1 cellular context compared by ENCODE assay signal in the genomic region with DNA sequence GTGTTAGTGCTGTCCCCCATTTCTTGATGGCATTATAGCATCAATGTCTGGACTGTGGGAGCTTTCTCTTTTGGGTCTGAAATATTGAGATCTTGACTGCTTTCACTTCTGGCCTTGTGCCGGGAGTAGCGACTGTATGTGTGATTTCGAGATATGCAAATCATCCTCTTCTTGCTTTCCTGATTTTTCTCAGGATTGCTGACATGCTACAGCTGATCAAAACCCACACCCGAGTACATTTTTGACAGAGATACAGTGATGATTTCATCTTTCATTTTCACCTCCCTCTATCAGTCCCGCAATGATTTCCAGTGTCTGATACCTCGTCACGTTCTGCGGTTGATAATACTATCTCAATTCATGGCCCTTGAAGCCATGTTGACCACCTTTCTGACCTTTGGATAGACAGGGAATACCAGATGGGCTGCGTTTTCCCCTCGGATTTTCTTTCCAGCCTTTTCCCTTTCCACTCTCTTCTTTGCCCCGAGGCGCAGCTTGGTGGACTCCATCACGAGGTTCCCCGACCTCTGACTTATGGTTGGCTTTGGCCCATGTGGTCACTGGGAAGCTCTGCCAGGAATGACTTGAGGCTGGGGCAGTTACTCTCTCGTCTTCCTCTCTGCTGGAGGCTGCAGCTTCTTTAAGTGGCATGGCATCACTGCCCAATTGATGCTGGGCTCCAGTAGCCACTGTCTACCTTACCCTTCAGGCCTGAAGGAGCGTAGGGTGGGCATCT.
TF ChIP-seq lines count a peak whose summit lies in the region.

No MANE protein-coding gene starts in this region.

TF ChIP-seq in GM12878, 131 proteins besides CTCF, POLR2A, EP300 and RAD21 (continued from another document and continues in another):
- TF ChIP-seq, protein P1, sequence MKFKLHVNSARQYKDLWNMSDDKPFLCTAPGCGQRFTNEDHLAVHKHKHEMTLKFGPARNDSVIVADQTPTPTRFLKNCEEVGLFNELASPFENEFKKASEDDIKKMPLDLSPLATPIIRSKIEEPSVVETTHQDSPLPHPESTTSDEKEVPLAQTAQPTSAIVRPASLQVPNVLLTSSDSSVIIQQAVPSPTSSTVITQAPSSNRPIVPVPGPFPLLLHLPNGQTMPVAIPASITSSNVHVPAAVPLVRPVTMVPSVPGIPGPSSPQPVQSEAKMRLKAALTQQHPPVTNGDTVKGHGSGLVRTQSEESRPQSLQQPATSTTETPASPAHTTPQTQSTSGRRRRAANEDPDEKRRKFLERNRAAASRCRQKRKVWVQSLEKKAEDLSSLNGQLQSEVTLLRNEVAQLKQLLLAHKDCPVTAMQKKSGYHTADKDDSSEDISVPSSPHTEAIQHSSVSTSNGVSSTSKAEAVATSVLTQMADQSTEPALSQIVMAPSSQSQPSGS (IDR thresholded peaks at IDR 0.05; ENCODE audit: low read length), result peak; percentile 79
- TF ChIP-seq NR2F1 (conservative IDR thresholded peaks at IDR 0.05), result no peak
- no peak for TF ChIP-seq POLR2AphosphoS2 (IDR thresholded peaks at IDR 0.05; ENCODE audit: low read depth, low read length)
- TF ChIP-seq CEBPB (IDR thresholded peaks at IDR 0.05; ENCODE audit: borderline replicate concordance in 1 of 2, low read depth in 2 of 2, low read length in 2 of 2), result no peak
- TF ChIP-seq CREM (IDR thresholded peaks at IDR 0.05; ENCODE audit: low read depth), result peak; percentile 55; the same call in 1 of the 2 replicates
- TF ChIP-seq, protein P2, sequence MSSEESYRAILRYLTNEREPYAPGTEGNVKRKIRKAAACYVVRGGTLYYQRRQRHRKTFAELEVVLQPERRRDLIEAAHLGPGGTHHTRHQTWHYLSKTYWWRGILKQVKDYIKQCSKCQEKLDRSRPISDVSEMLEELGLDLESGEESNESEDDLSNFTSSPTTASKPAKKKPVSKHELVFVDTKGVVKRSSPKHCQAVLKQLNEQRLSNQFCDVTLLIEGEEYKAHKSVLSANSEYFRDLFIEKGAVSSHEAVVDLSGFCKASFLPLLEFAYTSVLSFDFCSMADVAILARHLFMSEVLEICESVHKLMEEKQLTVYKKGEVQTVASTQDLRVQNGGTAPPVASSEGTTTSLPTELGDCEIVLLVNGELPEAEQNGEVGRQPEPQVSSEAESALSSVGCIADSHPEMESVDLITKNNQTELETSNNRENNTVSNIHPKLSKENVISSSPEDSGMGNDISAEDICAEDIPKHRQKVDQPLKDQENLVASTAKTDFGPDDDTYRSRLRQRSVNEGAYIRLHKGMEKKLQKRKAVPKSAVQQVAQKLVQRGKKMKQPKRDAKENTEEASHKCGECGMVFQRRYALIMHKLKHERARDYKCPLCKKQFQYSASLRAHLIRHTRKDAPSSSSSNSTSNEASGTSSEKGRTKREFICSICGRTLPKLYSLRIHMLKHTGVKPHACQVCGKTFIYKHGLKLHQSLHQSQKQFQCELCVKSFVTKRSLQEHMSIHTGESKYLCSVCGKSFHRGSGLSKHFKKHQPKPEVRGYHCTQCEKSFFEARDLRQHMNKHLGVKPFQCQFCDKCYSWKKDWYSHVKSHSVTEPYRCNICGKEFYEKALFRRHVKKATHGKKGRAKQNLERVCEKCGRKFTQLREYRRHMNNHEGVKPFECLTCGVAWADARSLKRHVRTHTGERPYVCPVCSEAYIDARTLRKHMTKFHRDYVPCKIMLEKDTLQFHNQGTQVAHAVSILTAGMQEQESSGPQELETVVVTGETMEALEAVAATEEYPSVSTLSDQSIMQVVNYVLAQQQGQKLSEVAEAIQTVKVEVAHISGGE (CRISPR knock-in tag; IDR thresholded peaks at IDR 0.05), result no peak
- no peak for TF ChIP-seq ZBTB4 (CRISPR knock-in tag; IDR thresholded peaks at IDR 0.05)
- TF ChIP-seq HDAC2 (IDR thresholded peaks at IDR 0.05), result no peak
- no peak for TF ChIP-seq E2F8 (IDR thresholded peaks at IDR 0.05; ENCODE audit: low read depth, partially characterized antibody)
- TF ChIP-seq PKNOX1 (IDR thresholded peaks at IDR 0.05), result no peak
- no peak for TF ChIP-seq YBX1 (IDR thresholded peaks at IDR 0.05)
- TF ChIP-seq, protein P3, sequence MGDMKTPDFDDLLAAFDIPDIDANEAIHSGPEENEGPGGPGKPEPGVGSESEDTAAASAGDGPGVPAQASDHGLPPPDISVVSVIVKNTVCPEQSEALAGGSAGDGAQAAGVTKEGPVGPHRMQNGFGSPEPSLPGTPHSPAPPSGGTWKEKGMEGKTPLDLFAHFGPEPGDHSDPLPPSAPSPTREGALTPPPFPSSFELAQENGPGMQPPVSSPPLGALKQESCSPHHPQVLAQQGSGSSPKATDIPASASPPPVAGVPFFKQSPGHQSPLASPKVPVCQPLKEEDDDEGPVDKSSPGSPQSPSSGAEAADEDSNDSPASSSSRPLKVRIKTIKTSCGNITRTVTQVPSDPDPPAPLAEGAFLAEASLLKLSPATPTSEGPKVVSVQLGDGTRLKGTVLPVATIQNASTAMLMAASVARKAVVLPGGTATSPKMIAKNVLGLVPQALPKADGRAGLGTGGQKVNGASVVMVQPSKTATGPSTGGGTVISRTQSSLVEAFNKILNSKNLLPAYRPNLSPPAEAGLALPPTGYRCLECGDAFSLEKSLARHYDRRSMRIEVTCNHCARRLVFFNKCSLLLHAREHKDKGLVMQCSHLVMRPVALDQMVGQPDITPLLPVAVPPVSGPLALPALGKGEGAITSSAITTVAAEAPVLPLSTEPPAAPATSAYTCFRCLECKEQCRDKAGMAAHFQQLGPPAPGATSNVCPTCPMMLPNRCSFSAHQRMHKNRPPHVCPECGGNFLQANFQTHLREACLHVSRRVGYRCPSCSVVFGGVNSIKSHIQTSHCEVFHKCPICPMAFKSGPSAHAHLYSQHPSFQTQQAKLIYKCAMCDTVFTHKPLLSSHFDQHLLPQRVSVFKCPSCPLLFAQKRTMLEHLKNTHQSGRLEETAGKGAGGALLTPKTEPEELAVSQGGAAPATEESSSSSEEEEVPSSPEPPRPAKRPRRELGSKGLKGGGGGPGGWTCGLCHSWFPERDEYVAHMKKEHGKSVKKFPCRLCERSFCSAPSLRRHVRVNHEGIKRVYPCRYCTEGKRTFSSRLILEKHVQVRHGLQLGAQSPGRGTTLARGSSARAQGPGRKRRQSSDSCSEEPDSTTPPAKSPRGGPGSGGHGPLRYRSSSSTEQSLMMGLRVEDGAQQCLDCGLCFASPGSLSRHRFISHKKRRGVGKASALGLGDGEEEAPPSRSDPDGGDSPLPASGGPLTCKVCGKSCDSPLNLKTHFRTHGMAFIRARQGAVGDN (IDR thresholded peaks at IDR 0.05), result no peak
- TF ChIP-seq BCL11A (IDR thresholded peaks at IDR 0.05; ENCODE audit: low read depth, low read length), result peak; percentile 11; the same call in 1 of the 2 replicates
- no peak for TF ChIP-seq DPF2 (IDR thresholded peaks at IDR 0.05)
- TF ChIP-seq SRF (IDR thresholded peaks at IDR 0.05; ENCODE audit: low read depth in 2 of 2, low read length in 2 of 2), result no peak
- peak; percentile 73 for TF ChIP-seq NFIC (IDR thresholded peaks at IDR 0.05; ENCODE audit: low read depth, low read length)
- TF ChIP-seq BHLHE40 (IDR thresholded peaks at IDR 0.05; ENCODE audit: borderline replicate concordance in 1 of 2, low read depth in 2 of 2, low read length in 1 of 2), result peak; percentile 48 to 63; a peak in 3 of 4 replicates
- TF ChIP-seq IKZF1 (conservative IDR thresholded peaks at IDR 0.05), result peak; percentile 71
- TF ChIP-seq, protein P4, sequence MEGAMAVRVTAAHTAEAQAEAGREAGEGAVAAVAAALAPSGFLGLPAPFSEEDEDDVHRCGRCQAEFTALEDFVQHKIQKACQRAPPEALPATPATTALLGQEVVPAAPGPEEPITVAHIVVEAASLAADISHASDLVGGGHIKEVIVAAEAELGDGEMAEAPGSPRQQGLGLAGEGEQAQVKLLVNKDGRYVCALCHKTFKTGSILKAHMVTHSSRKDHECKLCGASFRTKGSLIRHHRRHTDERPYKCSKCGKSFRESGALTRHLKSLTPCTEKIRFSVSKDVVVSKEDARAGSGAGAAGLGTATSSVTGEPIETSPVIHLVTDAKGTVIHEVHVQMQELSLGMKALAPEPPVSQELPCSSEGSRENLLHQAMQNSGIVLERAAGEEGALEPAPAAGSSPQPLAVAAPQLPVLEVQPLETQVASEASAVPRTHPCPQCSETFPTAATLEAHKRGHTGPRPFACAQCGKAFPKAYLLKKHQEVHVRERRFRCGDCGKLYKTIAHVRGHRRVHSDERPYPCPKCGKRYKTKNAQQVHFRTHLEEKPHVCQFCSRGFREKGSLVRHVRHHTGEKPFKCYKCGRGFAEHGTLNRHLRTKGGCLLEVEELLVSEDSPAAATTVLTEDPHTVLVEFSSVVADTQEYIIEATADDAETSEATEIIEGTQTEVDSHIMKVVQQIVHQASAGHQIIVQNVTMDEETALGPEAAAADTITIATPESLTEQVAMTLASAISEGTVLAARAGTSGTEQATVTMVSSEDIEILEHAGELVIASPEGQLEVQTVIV (IDR thresholded peaks at IDR 0.05; ENCODE audit: borderline replicate concordance, partially characterized antibody), result no peak
- no peak for TF ChIP-seq JUND (IDR thresholded peaks at IDR 0.05; ENCODE audit: low read depth, low read length)
- peak; percentile 96 for TF ChIP-seq EED (IDR thresholded peaks at IDR 0.05; ENCODE audit: low read depth)
- TF ChIP-seq BACH1 (IDR thresholded peaks at IDR 0.05; ENCODE audit: borderline replicate concordance), result no peak
- TF ChIP-seq CBX5 (IDR thresholded peaks at IDR 0.05; ENCODE audit: low read depth), result no peak
- TF ChIP-seq ASH2L (IDR thresholded peaks at IDR 0.05; ENCODE audit: borderline replicate concordance, low read depth), result no peak
- peak; percentile 88 for TF ChIP-seq RUNX3 (IDR thresholded peaks at IDR 0.05; ENCODE audit: low read length)
- no peak for TF ChIP-seq CHD2 (IDR thresholded peaks at IDR 0.05; ENCODE audit: borderline replicate concordance, low read depth, low read length)
- no peak for TF ChIP-seq SMAD5 (IDR thresholded peaks at IDR 0.05; ENCODE audit: low read depth)
- no peak for TF ChIP-seq TARDBP (IDR thresholded peaks at IDR 0.05; ENCODE audit: borderline replicate concordance)
- no peak for TF ChIP-seq SUPT20H (IDR thresholded peaks at IDR 0.05; ENCODE audit: borderline replicate concordance, control insufficient read depth, low read depth, low read length)
- peak; percentile 79 to 81 for TF ChIP-seq IKZF2 (IDR thresholded peaks at IDR 0.05)
- TF ChIP-seq EGR1 (IDR thresholded peaks at IDR 0.05; ENCODE audit: borderline replicate concordance in 1 of 2, low read depth in 2 of 2, low read length in 2 of 2), result no peak
- no peak for TF ChIP-seq STAT1 (conservative IDR thresholded peaks at IDR 0.05)
- peak; percentile 78 for TF ChIP-seq IRF4 (IDR thresholded peaks at IDR 0.05; ENCODE audit: low read depth, low read length)
- TF ChIP-seq TCF3 (IDR thresholded peaks at IDR 0.05; ENCODE audit: borderline replicate concordance, insufficient read depth, low read depth, low read length), result no peak
- TF ChIP-seq TBL1XR1 (IDR thresholded peaks at IDR 0.05; ENCODE audit: low read depth, low read length), result 0 out of 2 replicates have a peak, but pooled peaks have one; percentile 24
- TF ChIP-seq HSF1 (IDR thresholded peaks at IDR 0.05; ENCODE audit: low read depth, low read length), result no peak
